In the genomic region with DNA sequence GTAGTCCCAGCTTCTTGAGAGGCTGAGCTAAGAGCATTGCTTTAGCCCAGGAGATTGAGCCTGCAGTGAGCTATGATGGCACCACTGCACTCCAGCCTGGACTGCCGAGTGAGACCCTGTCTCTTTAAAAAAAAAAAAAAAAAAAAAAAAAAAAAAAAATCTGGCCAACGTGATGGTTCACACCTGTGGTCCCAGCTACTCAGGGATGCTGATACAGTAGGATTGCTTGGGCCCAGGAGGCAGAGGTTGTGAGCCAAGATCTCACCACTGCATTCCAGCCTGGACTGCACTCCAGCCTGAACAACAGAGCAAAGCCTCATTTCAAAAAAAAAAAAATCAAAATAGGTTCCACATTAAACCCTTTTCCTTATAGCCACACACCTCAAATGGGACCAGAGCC, we compare ENCODE assay signal across 27 cellular contexts.
"Had no signal": no experiment of that assay in that cellular context is flagged by ENCODE, and none has a peak within 500 bp of the region (broad histone marks: within the 10 kb centered on the region; RNA-seq: fewer than 3 reads in every experiment).

No MANE protein-coding gene starts in this region.

- H3K27me3 ChIP-seq: esophagus squamous epithelium, heart right ventricle, neutrophil, testis, uterus had no signal

- H3K9me3 Mint-ChIP-seq: activated B cell treated with CpG ODN at 0.5 μM for 24 hours; activated CD8-positive, alpha-beta T cell treated with anti-CD3 and anti-CD28 coated beads for 36 hours; activated T-helper 2 cell treated with anti-CD3 and anti-CD28 coated beads, Interferon-gamma antibody, Interleukin-2, Interleukin-4, amounts not matched to agents 10 μg/mL and 5 μg/mL and 100 μg/mL, durations not matched to agents 14 hours and 24 hours and 36 hours; central memory CD8-positive, alpha-beta T cell; nephron progenitor cell had no signal

- H3K27ac Mint-ChIP-seq: activated B cell treated with CpG ODN at 0.5 μM for 24 hours; activated CD8-positive, alpha-beta memory T cell treated with anti-CD3 and anti-CD28 coated beads, Interleukin-2, amount 10 ng/mL, durations not matched to agents 7 days and 5 days; activated CD8-positive, alpha-beta T cell treated with anti-CD3 and anti-CD28 coated beads for 36 hours; activated naive CD8-positive, alpha-beta T cell; activated T-helper 2 cell treated with anti-CD3 and anti-CD28 coated beads, Interferon-gamma antibody, Interleukin-2, Interleukin-4, amounts not matched to agents 10 μg/mL and 5 μg/mL and 100 μg/mL, durations not matched to agents 14 hours and 24 hours and 36 hours; nephron progenitor cell had no signal

- H3K27ac ChIP-seq: epithelial cell of prostate, esophagus squamous epithelium, neutrophil, skin epidermis, testis, uterus had no signal

- H3K9me3 ChIP-seq: esophagus squamous epithelium, heart right ventricle, neutrophil, testis, uterus had no signal

- H3K4me1 ChIP-seq: uterus had no signal

- H3K4me1 Mint-ChIP-seq: activated CD8-positive, alpha-beta memory T cell treated with anti-CD3 and anti-CD28 coated beads, Interleukin-2, amount 10 ng/mL, durations not matched to agents 7 days and 5 days had no signal

- H3K4me3 Mint-ChIP-seq: activated B cell treated with CpG ODN at 0.5 μM for 24 hours; activated CD8-positive, alpha-beta memory T cell treated with anti-CD3 and anti-CD28 coated beads, Interleukin-2, amount 10 ng/mL, durations not matched to agents 7 days and 5 days; activated CD8-positive, alpha-beta T cell treated with anti-CD3 and anti-CD28 coated beads for 36 hours; activated naive CD8-positive, alpha-beta T cell; central memory CD8-positive, alpha-beta T cell; nephron progenitor cell had no signal

- H3K27me3 Mint-ChIP-seq: activated B cell treated with CpG ODN at 0.5 μM for 24 hours; activated CD8-positive, alpha-beta memory T cell treated with anti-CD3 and anti-CD28 coated beads, Interleukin-2, amount 10 ng/mL, durations not matched to agents 7 days and 5 days; activated CD8-positive, alpha-beta T cell treated with anti-CD3 and anti-CD28 coated beads for 36 hours; activated naive CD8-positive, alpha-beta T cell; central memory CD8-positive, alpha-beta T cell had no signal

- H3K36me3 ChIP-seq: esophagus squamous epithelium, heart right ventricle, neutrophil, uterus had no signal

- H3K4me3 ChIP-seq: esophagus squamous epithelium, heart right ventricle, skin epidermis, testis, uterus had no signal

- H3K36me3 Mint-ChIP-seq: activated CD8-positive, alpha-beta memory T cell treated with anti-CD3 and anti-CD28 coated beads, Interleukin-2, amount 10 ng/mL, durations not matched to agents 7 days and 5 days had no signal

- DNase-seq: activated B cell treated with CpG ODN at 0.5 μM for 24 hours; activated CD4-positive, alpha-beta T cell treated with anti-CD3 and anti-CD28 coated beads, Interleukin-2, amount 50 U/mL, for 1 hour; activated CD8-positive, alpha-beta memory T cell treated with anti-CD3 and anti-CD28 coated beads, Interleukin-2, amount 10 ng/mL, durations not matched to agents 7 days and 5 days; activated CD8-positive, alpha-beta T cell treated with anti-CD3 and anti-CD28 coated beads for 36 hours; activated T-cell treated with anti-CD3 and anti-CD28 coated beads, Interleukin-2, amount 50 U/mL, for 48 hours; anterior cingulate cortex; dermis blood vessel endothelial cell; effector CD4-positive, alpha-beta T cell; esophagus squamous epithelium; foreskin melanocyte; heart right ventricle; left ventricle myocardium superior; mammary epithelial cell; midbrain; nephron progenitor cell; stimulated activated CD4-positive, alpha-beta T cell treated with anti-CD3 and anti-CD28 coated beads, Interleukin-12 subunit alpha, Interleukin-12 subunit beta, amount 100 ng/mL, for 4 hours; stimulated activated CD4-positive, alpha-beta T cell treated with anti-CD3 and anti-CD28 coated beads, Interleukin-4, amount 100 ng/mL, for 1 hour; stimulated activated naive CD8-positive, alpha-beta T cell treated with anti-CD3 and anti-CD28 coated beads, Interleukin-15, Interleukin-2, amounts not matched to agents 100 U/mL and 50 U/mL, for 24 hours; testis; uterus had no signal

- ATAC-seq: activated CD8-positive, alpha-beta memory T cell treated with anti-CD3 and anti-CD28 coated beads, Interleukin-2, amount 10 ng/mL, durations not matched to agents 7 days and 5 days; activated CD8-positive, alpha-beta T cell treated with anti-CD3 and anti-CD28 coated beads for 36 hours; heart right ventricle; left ventricle myocardium superior; sciatic nerve; stimulated activated naive CD8-positive, alpha-beta T cell treated with anti-CD3 and anti-CD28 coated beads, Interleukin-15, Interleukin-2, amounts not matched to agents 100 U/mL and 50 U/mL, for 24 hours had no signal
